1 cellular context compared by ENCODE assay signal in the genomic region with DNA sequence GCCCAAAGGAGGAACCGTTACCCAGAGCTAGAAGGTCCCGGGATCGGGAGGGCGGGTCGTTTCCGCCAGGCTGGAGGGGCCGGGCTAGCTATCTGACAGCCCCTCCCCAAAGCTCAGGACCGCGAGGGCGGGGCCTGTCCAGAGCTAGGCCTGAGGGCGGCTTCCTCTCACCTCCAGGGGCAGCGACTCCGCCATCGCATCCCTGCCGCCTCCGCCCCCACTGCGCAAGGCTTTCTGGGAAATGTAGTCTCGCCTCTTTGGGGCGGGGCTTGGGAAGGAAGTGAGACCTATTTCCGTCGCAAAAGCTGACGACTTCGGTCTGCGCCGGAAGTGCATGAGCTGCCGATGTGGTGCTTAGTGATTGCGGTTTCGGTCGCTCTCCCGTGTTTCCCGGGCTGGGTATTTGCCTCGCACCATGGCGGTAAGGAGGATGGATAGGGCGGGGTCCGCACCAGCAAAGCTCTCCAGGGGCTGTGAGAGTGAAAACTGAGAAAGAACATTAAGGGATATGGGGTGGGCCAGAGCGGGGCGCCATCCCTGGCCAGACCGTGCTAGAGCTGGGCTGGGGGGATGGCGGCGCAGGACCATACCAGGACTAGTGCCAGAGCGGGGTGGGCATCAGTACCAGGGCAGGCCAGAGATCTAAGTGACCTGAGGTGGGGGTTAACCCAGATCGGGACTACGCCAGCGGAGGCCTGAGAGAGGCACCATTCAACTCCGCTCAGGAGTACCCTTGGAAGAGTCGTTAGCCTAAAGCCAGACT.
TF ChIP-seq lines count a peak whose summit lies in the region.

A gene (plus strand): TSS at position 327 of the 763 bp plus-strand sequence. CDS start 89 bp downstream, at position 416.

TF ChIP-seq in HepG2, 621 proteins besides CTCF, POLR2A, EP300 and RAD21 (continued from another document and continues in another):
- TF ChIP-seq, protein P1, sequence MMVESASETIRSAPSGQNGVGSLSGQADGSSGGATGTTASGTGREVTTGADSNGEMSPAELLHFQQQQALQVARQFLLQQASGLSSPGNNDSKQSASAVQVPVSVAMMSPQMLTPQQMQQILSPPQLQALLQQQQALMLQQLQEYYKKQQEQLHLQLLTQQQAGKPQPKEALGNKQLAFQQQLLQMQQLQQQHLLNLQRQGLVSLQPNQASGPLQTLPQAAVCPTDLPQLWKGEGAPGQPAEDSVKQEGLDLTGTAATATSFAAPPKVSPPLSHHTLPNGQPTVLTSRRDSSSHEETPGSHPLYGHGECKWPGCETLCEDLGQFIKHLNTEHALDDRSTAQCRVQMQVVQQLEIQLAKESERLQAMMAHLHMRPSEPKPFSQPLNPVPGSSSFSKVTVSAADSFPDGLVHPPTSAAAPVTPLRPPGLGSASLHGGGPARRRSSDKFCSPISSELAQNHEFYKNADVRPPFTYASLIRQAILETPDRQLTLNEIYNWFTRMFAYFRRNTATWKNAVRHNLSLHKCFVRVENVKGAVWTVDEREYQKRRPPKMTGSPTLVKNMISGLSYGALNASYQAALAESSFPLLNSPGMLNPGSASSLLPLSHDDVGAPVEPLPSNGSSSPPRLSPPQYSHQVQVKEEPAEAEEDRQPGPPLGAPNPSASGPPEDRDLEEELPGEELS (CRISPR knock-in tag; IDR thresholded peaks at IDR 0.05), result peak; percentile 82
- TF ChIP-seq, protein P2, sequence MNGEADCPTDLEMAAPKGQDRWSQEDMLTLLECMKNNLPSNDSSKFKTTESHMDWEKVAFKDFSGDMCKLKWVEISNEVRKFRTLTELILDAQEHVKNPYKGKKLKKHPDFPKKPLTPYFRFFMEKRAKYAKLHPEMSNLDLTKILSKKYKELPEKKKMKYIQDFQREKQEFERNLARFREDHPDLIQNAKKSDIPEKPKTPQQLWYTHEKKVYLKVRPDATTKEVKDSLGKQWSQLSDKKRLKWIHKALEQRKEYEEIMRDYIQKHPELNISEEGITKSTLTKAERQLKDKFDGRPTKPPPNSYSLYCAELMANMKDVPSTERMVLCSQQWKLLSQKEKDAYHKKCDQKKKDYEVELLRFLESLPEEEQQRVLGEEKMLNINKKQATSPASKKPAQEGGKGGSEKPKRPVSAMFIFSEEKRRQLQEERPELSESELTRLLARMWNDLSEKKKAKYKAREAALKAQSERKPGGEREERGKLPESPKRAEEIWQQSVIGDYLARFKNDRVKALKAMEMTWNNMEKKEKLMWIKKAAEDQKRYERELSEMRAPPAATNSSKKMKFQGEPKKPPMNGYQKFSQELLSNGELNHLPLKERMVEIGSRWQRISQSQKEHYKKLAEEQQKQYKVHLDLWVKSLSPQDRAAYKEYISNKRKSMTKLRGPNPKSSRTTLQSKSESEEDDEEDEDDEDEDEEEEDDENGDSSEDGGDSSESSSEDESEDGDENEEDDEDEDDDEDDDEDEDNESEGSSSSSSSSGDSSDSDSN (CRISPR knock-in tag; IDR thresholded peaks at IDR 0.05), result peak; percentile 82
- TF ChIP-seq, protein P3, sequence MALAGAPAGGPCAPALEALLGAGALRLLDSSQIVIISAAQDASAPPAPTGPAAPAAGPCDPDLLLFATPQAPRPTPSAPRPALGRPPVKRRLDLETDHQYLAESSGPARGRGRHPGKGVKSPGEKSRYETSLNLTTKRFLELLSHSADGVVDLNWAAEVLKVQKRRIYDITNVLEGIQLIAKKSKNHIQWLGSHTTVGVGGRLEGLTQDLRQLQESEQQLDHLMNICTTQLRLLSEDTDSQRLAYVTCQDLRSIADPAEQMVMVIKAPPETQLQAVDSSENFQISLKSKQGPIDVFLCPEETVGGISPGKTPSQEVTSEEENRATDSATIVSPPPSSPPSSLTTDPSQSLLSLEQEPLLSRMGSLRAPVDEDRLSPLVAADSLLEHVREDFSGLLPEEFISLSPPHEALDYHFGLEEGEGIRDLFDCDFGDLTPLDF (CRISPR knock-in tag; IDR thresholded peaks at IDR 0.05), result peak; percentile 75; the same call in 1 of the 2 replicates
- no peak for TF ChIP-seq HNF4G (IDR thresholded peaks at IDR 0.05; ENCODE audit: borderline replicate concordance, low read depth, low read length)
- TF ChIP-seq HNF4G (CRISPR knock-in tag; IDR thresholded peaks at IDR 0.05; ENCODE audit: borderline replicate concordance, low read depth), result peak; percentile 71; the same call in 1 of the 2 replicates
- TF ChIP-seq FLYWCH1 (CRISPR knock-in tag; IDR thresholded peaks at IDR 0.05), result no peak
- TF ChIP-seq ZFAT (CRISPR knock-in tag; conservative IDR thresholded peaks at IDR 0.05), result no peak
- TF ChIP-seq PCBP1 (IDR thresholded peaks at IDR 0.05; ENCODE audit: borderline replicate concordance, low read depth, low read length), result peak; percentile 99
- no peak for TF ChIP-seq HNRNPH1 (optimal IDR thresholded peaks at IDR 0.05; ENCODE audit: low read depth, low read length)
- no peak; the same call in 1 of the 2 replicates for TF ChIP-seq GLI4 (CRISPR knock-in tag; IDR thresholded peaks at IDR 0.05; ENCODE audit: borderline replicate concordance)
- no peak for TF ChIP-seq ZMAT3 (CRISPR knock-in tag; conservative IDR thresholded peaks at IDR 0.05)
- TF ChIP-seq, protein P4, sequence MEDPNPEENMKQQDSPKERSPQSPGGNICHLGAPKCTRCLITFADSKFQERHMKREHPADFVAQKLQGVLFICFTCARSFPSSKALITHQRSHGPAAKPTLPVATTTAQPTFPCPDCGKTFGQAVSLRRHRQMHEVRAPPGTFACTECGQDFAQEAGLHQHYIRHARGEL (CRISPR knock-in tag; IDR thresholded peaks at IDR 0.05), result no peak
- TF ChIP-seq IKZF1 (IDR thresholded peaks at IDR 0.05), result no peak
- TF ChIP-seq, protein P5, sequence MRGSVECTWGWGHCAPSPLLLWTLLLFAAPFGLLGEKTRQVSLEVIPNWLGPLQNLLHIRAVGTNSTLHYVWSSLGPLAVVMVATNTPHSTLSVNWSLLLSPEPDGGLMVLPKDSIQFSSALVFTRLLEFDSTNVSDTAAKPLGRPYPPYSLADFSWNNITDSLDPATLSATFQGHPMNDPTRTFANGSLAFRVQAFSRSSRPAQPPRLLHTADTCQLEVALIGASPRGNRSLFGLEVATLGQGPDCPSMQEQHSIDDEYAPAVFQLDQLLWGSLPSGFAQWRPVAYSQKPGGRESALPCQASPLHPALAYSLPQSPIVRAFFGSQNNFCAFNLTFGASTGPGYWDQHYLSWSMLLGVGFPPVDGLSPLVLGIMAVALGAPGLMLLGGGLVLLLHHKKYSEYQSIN (CRISPR knock-in tag; IDR thresholded peaks at IDR 0.05; ENCODE audit: borderline replicate concordance), result no peak
- TF ChIP-seq RFXANK (CRISPR knock-in tag; IDR thresholded peaks at IDR 0.05), result peak; percentile 67; the same call in 1 of the 2 replicates
- TF ChIP-seq ZNF292 (CRISPR knock-in tag; IDR thresholded peaks at IDR 0.05; ENCODE audit: borderline replicate concordance, low read depth), result no peak
- peak; percentile 67 for TF ChIP-seq AGO2 (optimal IDR thresholded peaks at IDR 0.05; ENCODE audit: low read depth, low read length)
- no peak for TF ChIP-seq ZNF235 (CRISPR knock-in tag; IDR thresholded peaks at IDR 0.05; ENCODE audit: borderline replicate concordance)
- TF ChIP-seq JARID2 (CRISPR knock-in tag; IDR thresholded peaks at IDR 0.05; ENCODE audit: insufficient replicate concordance), result no peak
- TF ChIP-seq CAMTA2 (CRISPR knock-in tag; IDR thresholded peaks at IDR 0.05; ENCODE audit: borderline replicate concordance), result no peak
- TF ChIP-seq, protein P6, sequence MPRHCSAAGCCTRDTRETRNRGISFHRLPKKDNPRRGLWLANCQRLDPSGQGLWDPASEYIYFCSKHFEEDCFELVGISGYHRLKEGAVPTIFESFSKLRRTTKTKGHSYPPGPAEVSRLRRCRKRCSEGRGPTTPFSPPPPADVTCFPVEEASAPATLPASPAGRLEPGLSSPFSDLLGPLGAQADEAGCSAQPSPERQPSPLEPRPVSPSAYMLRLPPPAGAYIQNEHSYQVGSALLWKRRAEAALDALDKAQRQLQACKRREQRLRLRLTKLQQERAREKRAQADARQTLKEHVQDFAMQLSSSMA (CRISPR knock-in tag; IDR thresholded peaks at IDR 0.05), result no peak
- TF ChIP-seq ISL2 (CRISPR knock-in tag; IDR thresholded peaks at IDR 0.05), result peak; percentile 87
- no peak for TF ChIP-seq SYNCRIP (IDR thresholded peaks at IDR 0.05; ENCODE audit: insufficient read depth, low read depth, low read length)
- no peak for TF ChIP-seq KLF13 (CRISPR knock-in tag; IDR thresholded peaks at IDR 0.05)
- no peak; the same call in 1 of the 2 replicates for TF ChIP-seq ZNF652 (CRISPR knock-in tag; IDR thresholded peaks at IDR 0.05; ENCODE audit: borderline replicate concordance, low read depth)
- TF ChIP-seq, protein P7, sequence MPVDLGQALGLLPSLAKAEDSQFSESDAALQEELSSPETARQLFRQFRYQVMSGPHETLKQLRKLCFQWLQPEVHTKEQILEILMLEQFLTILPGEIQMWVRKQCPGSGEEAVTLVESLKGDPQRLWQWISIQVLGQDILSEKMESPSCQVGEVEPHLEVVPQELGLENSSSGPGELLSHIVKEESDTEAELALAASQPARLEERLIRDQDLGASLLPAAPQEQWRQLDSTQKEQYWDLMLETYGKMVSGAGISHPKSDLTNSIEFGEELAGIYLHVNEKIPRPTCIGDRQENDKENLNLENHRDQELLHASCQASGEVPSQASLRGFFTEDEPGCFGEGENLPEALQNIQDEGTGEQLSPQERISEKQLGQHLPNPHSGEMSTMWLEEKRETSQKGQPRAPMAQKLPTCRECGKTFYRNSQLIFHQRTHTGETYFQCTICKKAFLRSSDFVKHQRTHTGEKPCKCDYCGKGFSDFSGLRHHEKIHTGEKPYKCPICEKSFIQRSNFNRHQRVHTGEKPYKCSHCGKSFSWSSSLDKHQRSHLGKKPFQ (CRISPR knock-in tag; IDR thresholded peaks at IDR 0.05; ENCODE audit: insufficient replicate concordance), result no peak
- TF ChIP-seq ZNF251 (CRISPR knock-in tag; IDR thresholded peaks at IDR 0.05), result no peak
- TF ChIP-seq HNRNPK (IDR thresholded peaks at IDR 0.05; ENCODE audit: low read depth, low read length, poor library complexity, severe bottlenecking), result no peak
- peak; percentile 85 for TF ChIP-seq TAF1 (CRISPR knock-in tag; IDR thresholded peaks at IDR 0.05)
- TF ChIP-seq, protein P8, sequence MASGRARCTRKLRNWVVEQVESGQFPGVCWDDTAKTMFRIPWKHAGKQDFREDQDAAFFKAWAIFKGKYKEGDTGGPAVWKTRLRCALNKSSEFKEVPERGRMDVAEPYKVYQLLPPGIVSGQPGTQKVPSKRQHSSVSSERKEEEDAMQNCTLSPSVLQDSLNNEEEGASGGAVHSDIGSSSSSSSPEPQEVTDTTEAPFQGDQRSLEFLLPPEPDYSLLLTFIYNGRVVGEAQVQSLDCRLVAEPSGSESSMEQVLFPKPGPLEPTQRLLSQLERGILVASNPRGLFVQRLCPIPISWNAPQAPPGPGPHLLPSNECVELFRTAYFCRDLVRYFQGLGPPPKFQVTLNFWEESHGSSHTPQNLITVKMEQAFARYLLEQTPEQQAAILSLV (CRISPR knock-in tag; IDR thresholded peaks at IDR 0.05; ENCODE audit: borderline replicate concordance), result peak; percentile 79; the same call in 1 of the 2 replicates
- peak; percentile 83; the same call in 1 of the 2 replicates for TF ChIP-seq ZNF264 (CRISPR knock-in tag; IDR thresholded peaks at IDR 0.05)
- no peak for TF ChIP-seq EHMT2 (IDR thresholded peaks at IDR 0.05; ENCODE audit: borderline replicate concordance, low read depth, low read length)
- TF ChIP-seq ZC3H4 (CRISPR knock-in tag; IDR thresholded peaks at IDR 0.05; ENCODE audit: borderline replicate concordance), result no peak
- TF ChIP-seq SP1 (IDR thresholded peaks at IDR 0.05), result no peak
- peak; percentile 100 for TF ChIP-seq SP1 (CRISPR knock-in tag; IDR thresholded peaks at IDR 0.05)
- TF ChIP-seq ZNF879 (CRISPR knock-in tag; IDR thresholded peaks at IDR 0.05), result no peak
- TF ChIP-seq ZNF317 (CRISPR knock-in tag; IDR thresholded peaks at IDR 0.05), result peak; percentile 40; the same call in 1 of the 2 replicates
- TF ChIP-seq NFKB2 (CRISPR knock-in tag; IDR thresholded peaks at IDR 0.05; ENCODE audit: borderline replicate concordance), result peak; percentile 86; the same call in 1 of the 2 replicates
- no peak for TF ChIP-seq ZNF496 (CRISPR knock-in tag; IDR thresholded peaks at IDR 0.05; ENCODE audit: insufficient replicate concordance)
- 0 out of 2 replicates have a peak, but pooled peaks have one; percentile 55 for TF ChIP-seq MTA1 (CRISPR knock-in tag; IDR thresholded peaks at IDR 0.05; ENCODE audit: borderline replicate concordance)
- no peak for TF ChIP-seq PTBP1 (IDR thresholded peaks at IDR 0.05; ENCODE audit: low read depth, low read length, poor library complexity, severe bottlenecking)
- TF ChIP-seq FOXJ3 (CRISPR knock-in tag; IDR thresholded peaks at IDR 0.05; ENCODE audit: borderline replicate concordance), result peak; percentile 45; the same call in 1 of the 2 replicates
- TF ChIP-seq ZNF616 (CRISPR knock-in tag; IDR thresholded peaks at IDR 0.05; ENCODE audit: low read depth), result peak; percentile 95
- TF ChIP-seq BCL6 (CRISPR knock-in tag; IDR thresholded peaks at IDR 0.05), result peak; percentile 60; the same call in 1 of the 2 replicates
- TF ChIP-seq, protein P9, sequence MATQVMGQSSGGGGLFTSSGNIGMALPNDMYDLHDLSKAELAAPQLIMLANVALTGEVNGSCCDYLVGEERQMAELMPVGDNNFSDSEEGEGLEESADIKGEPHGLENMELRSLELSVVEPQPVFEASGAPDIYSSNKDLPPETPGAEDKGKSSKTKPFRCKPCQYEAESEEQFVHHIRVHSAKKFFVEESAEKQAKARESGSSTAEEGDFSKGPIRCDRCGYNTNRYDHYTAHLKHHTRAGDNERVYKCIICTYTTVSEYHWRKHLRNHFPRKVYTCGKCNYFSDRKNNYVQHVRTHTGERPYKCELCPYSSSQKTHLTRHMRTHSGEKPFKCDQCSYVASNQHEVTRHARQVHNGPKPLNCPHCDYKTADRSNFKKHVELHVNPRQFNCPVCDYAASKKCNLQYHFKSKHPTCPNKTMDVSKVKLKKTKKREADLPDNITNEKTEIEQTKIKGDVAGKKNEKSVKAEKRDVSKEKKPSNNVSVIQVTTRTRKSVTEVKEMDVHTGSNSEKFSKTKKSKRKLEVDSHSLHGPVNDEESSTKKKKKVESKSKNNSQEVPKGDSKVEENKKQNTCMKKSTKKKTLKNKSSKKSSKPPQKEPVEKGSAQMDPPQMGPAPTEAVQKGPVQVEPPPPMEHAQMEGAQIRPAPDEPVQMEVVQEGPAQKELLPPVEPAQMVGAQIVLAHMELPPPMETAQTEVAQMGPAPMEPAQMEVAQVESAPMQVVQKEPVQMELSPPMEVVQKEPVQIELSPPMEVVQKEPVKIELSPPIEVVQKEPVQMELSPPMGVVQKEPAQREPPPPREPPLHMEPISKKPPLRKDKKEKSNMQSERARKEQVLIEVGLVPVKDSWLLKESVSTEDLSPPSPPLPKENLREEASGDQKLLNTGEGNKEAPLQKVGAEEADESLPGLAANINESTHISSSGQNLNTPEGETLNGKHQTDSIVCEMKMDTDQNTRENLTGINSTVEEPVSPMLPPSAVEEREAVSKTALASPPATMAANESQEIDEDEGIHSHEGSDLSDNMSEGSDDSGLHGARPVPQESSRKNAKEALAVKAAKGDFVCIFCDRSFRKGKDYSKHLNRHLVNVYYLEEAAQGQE (IDR thresholded peaks at IDR 0.05; ENCODE audit: borderline replicate concordance in 1 of 2, low read depth in 1 of 2, low read length in 2 of 2), result no peak
- TF ChIP-seq CENPT (CRISPR knock-in tag; IDR thresholded peaks at IDR 0.05; ENCODE audit: low read depth), result no peak
- TF ChIP-seq, protein P10, sequence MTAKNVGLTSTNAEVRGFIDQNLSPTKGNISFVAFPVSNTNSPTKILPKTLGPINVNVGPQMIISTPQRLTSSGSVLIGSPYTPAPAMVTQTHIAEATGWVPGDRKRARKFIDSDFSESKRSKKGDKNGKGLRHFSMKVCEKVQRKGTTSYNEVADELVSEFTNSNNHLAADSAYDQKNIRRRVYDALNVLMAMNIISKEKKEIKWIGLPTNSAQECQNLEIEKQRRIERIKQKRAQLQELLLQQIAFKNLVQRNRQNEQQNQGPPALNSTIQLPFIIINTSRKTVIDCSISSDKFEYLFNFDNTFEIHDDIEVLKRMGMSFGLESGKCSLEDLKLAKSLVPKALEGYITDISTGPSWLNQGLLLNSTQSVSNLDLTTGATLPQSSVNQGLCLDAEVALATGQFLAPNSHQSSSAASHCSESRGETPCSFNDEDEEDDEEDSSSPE (CRISPR knock-in tag; IDR thresholded peaks at IDR 0.05), result peak; percentile 84
